Comparison of ENCODE assay signal across 18 cellular contexts in genomic region chr1:55634516-55634915, GRCh38.
A peak's percentile ranks its signal among the peaks of the same experiment; 100 is the strongest.
DNase-seq lines count a peak whose midpoint lies in the region; ATAC-seq and TF ChIP-seq lines count a peak whose summit lies in the region.
"Had no signal": no experiment of that assay in that cellular context is flagged by ENCODE, and none has a peak within 500 bp of the region (broad histone marks: within the 10 kb centered on the region; RNA-seq: fewer than 3 reads in every experiment).

No MANE protein-coding gene starts in this region.

- H3K36me3 ChIP-seq in ACC112 (ENCODE audit: insufficient read depth, low read length) (peaks cover 17% of the 10 kb centered on the region), ascending aorta (no peaks in the 10 kb centered on the region), osteoblast (ENCODE audit: insufficient read depth, low read length) (no peaks in the 10 kb centered on the region), thoracic aorta (no peaks in the 10 kb centered on the region), Peyer's patch (no peaks in the 10 kb centered on the region)

- H3K4me3 ChIP-seq in ACC112 (ENCODE audit: low read depth, low read length): no peak overlapping the region
- no peak overlapping the region for H3K4me3 ChIP-seq in ascending aorta
- no peak overlapping the region for H3K4me3 ChIP-seq in osteoblast (ENCODE audit: insufficient read depth, low read length)
- no peak overlapping the region for H3K4me3 ChIP-seq in thoracic aorta
- H3K4me3 ChIP-seq in Peyer's patch: no peak overlapping the region

- H3K9me3 ChIP-seq in ascending aorta (no peaks in the 10 kb centered on the region), osteoblast (ENCODE audit: low read depth, low read length) (no peaks in the 10 kb centered on the region), thoracic aorta (no peaks in the 10 kb centered on the region), Peyer's patch (no peaks in the 10 kb centered on the region)

- TF ChIP-seq POLR2A in Peyer's patch (IDR thresholded peaks at IDR 0.05): no peak

- no peaks in the 10 kb centered on the region for H4K20me1 ChIP-seq in osteoblast (ENCODE audit: insufficient read depth, low read length)

- intact Hi-C loops in ascending aorta (cut with DNase I): loop anchor here (2.0 to 10.0 kb wide), 3 partner anchors 46 to 440 kb away; no protein-coding TSS in a partner anchor

- no peak overlapping the region for H2AFZ ChIP-seq in ACC112 (ENCODE audit: low read length, unreplicated experiment)
- H2AFZ ChIP-seq in osteoblast (ENCODE audit: low read length): no peak overlapping the region

- H3K4me1 ChIP-seq in ACC112 (ENCODE audit: control insufficient read depth, insufficient read depth, low read length, unreplicated experiment): peaks cover 59% of the 10 kb centered on the region
- peaks cover 20 to 42% of the 10 kb centered on the region in 2 donors for H3K4me1 ChIP-seq in ascending aorta
- H3K4me1 ChIP-seq in osteoblast (ENCODE audit: insufficient read depth, low read length): peaks cover 40% of the 10 kb centered on the region
- H3K4me1 ChIP-seq in thoracic aorta (ENCODE audit: control insufficient read depth in 1 of 2, low read depth in 2 of 2): peaks cover 24 to 61% of the 10 kb centered on the region in 2 donors
- H3K4me1 ChIP-seq in Peyer's patch: no peaks in the 10 kb centered on the region

- no peak overlapping the region for H3K4me2 ChIP-seq in osteoblast (ENCODE audit: insufficient read depth, low read length)

- DNase-seq in ascending aorta (ENCODE audit: low spot score in 2 of 2): no peak
- DNase-seq in osteoblast (ENCODE audit: insufficient read length, low spot score, missing footprints): no peak
- no peak for DNase-seq in thoracic aorta (ENCODE audit: low spot score)
- DNase-seq in cerebellar cortex (ENCODE audit: low spot score): no peak
- no peak for DNase-seq in Peyer's patch
- no peak for DNase-seq in globus pallidus (ENCODE audit: low spot score)
- DNase-seq: C1 segment of cervical spinal cord; CD8-positive, alpha-beta memory T cell; DND-41; H9; Karpas-422; NCI-H1105 treated with DMSO at 0.1 percent for 48 hours; NCI-H1694; NCI-H2081 treated with DMSO at 0.1 percent for 48 hours; NCI-H446 treated with DMSO at 0.1 percent for 48 hours; NK-92 treated with Interleukin-12 subunit alpha and Interleukin-12 subunit beta, amount 100 ng/mL, for 24 hours; Right ventricle myocardium superior had no signal

- TF ChIP-seq CTCF in ascending aorta (IDR thresholded peaks at IDR 0.05): no peak
- TF ChIP-seq CTCF in osteoblast (IDR thresholded peaks at IDR 0.05; ENCODE audit: extremely low read depth, low read depth, low read length): no peak
- TF ChIP-seq CTCF in thoracic aorta (IDR thresholded peaks at IDR 0.05): no peak
- TF ChIP-seq CTCF in Peyer's patch (IDR thresholded peaks at IDR 0.05): no peak

- H3K27ac ChIP-seq in ACC112 (ENCODE audit: low read depth, low read length) (peak overlapping the region; percentile 93), ascending aorta (peak overlapping the region; percentile 66 to 76), osteoblast (ENCODE audit: low read depth, low read length) (peak overlapping the region; percentile 86), thoracic aorta (peak overlapping the region; percentile 57 to 79), Peyer's patch (no peak overlapping the region)

- H3K79me2 ChIP-seq in ACC112 (ENCODE audit: control insufficient read depth, insufficient read depth, low read length, unreplicated experiment): no peaks in the 10 kb centered on the region
- H3K79me2 ChIP-seq in osteoblast (ENCODE audit: insufficient read depth, low read length): no peaks in the 10 kb centered on the region

- ATAC-seq in thoracic aorta (ENCODE audit: insufficient number of reproducible peaks, low FRiP score, low read depth): no peak

- no peaks in the 10 kb centered on the region for H3K27me3 ChIP-seq in ACC112 (ENCODE audit: insufficient read depth, low read length)
- H3K27me3 ChIP-seq in ascending aorta: no peaks in the 10 kb centered on the region
- H3K27me3 ChIP-seq in osteoblast (ENCODE audit: insufficient read depth, low read length): no peaks in the 10 kb centered on the region
- H3K27me3 ChIP-seq in thoracic aorta (replicated peaks; ENCODE audit: insufficient read depth): no peaks in the 10 kb centered on the region
- no peaks in the 10 kb centered on the region for H3K27me3 ChIP-seq in Peyer's patch

Comparison
In these comparisons a context has a peak if more than half of its experiments do, and no peak if none do; other contexts are left out.
1. H3K27ac ChIP-seq: peak in ACC112 (single experiment), ascending aorta (2 of 2), osteoblast (single experiment) and thoracic aorta (2 of 2); none in Peyer's patch (0 of 4).